In genomic region chr22:22930571-22931556, GRCh38 we compare ENCODE assay signal across 1 cellular context.
TF ChIP-seq lines count a peak whose summit lies in the region.

No MANE protein-coding gene starts in this region.

TF ChIP-seq in GM23338, 12 proteins besides CTCF, POLR2A, EP300 and RAD21:
- TF ChIP-seq, protein P1, sequence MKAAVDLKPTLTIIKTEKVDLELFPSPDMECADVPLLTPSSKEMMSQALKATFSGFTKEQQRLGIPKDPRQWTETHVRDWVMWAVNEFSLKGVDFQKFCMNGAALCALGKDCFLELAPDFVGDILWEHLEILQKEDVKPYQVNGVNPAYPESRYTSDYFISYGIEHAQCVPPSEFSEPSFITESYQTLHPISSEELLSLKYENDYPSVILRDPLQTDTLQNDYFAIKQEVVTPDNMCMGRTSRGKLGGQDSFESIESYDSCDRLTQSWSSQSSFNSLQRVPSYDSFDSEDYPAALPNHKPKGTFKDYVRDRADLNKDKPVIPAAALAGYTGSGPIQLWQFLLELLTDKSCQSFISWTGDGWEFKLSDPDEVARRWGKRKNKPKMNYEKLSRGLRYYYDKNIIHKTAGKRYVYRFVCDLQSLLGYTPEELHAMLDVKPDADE (IDR thresholded peaks at IDR 0.05): no peak
- no peak for TF ChIP-seq JUNB (IDR thresholded peaks at IDR 0.05; ENCODE audit: unreplicated experiment)
- no peak for TF ChIP-seq ZNF462 (CRISPR knock-in tag; IDR thresholded peaks at IDR 0.05)
- no peak for TF ChIP-seq ZNF331 (CRISPR knock-in tag; IDR thresholded peaks at IDR 0.05; ENCODE audit: low read depth)
- TF ChIP-seq POLR2AphosphoS5 (IDR thresholded peaks at IDR 0.05; ENCODE audit: low read depth): no peak
- TF ChIP-seq ZNF114 (CRISPR knock-in tag; IDR thresholded peaks at IDR 0.05): no peak
- TF ChIP-seq EZH2phosphoT487 (IDR thresholded peaks at IDR 0.05; ENCODE audit: unreplicated experiment): no peak
- TF ChIP-seq, protein P2, sequence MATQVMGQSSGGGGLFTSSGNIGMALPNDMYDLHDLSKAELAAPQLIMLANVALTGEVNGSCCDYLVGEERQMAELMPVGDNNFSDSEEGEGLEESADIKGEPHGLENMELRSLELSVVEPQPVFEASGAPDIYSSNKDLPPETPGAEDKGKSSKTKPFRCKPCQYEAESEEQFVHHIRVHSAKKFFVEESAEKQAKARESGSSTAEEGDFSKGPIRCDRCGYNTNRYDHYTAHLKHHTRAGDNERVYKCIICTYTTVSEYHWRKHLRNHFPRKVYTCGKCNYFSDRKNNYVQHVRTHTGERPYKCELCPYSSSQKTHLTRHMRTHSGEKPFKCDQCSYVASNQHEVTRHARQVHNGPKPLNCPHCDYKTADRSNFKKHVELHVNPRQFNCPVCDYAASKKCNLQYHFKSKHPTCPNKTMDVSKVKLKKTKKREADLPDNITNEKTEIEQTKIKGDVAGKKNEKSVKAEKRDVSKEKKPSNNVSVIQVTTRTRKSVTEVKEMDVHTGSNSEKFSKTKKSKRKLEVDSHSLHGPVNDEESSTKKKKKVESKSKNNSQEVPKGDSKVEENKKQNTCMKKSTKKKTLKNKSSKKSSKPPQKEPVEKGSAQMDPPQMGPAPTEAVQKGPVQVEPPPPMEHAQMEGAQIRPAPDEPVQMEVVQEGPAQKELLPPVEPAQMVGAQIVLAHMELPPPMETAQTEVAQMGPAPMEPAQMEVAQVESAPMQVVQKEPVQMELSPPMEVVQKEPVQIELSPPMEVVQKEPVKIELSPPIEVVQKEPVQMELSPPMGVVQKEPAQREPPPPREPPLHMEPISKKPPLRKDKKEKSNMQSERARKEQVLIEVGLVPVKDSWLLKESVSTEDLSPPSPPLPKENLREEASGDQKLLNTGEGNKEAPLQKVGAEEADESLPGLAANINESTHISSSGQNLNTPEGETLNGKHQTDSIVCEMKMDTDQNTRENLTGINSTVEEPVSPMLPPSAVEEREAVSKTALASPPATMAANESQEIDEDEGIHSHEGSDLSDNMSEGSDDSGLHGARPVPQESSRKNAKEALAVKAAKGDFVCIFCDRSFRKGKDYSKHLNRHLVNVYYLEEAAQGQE (IDR thresholded peaks at IDR 0.05; ENCODE audit: unreplicated experiment): no peak
- TF ChIP-seq EZH2 (IDR thresholded peaks at IDR 0.05; ENCODE audit: low read depth, unreplicated experiment): no peak
- no peak for TF ChIP-seq STAT1 (IDR thresholded peaks at IDR 0.05; ENCODE audit: unreplicated experiment)
- TF ChIP-seq CREB1 (CRISPR knock-in tag; IDR thresholded peaks at IDR 0.05; ENCODE audit: low read depth): no peak
- no peak for TF ChIP-seq NANOG (IDR thresholded peaks at IDR 0.05; ENCODE audit: borderline replicate concordance)
